ENCODE assay signal across 23 cellular contexts in genomic region chr2:188721784-188722183, GRCh38.
A peak's percentile ranks its signal among the peaks of the same experiment; 100 is the strongest.
DNase-seq lines count a peak whose midpoint lies in the region; ATAC-seq and TF ChIP-seq lines count a peak whose summit lies in the region.
"Had no signal": no experiment of that assay in that cellular context is flagged by ENCODE, and none has a peak within 500 bp of the region (broad histone marks: within the 10 kb centered on the region; RNA-seq: fewer than 3 reads in every experiment).

No MANE protein-coding gene starts in this region.

- H3K9me3 ChIP-seq in SK-N-SH (no peaks in the 10 kb centered on the region), hepatocyte (ENCODE audit: low read depth) (no peaks in the 10 kb centered on the region), smooth muscle cell (replicated peaks; ENCODE audit: low read depth) (no peaks in the 10 kb centered on the region), uterus (no peaks in the 10 kb centered on the region)
- H3K9me3 ChIP-seq: BE2C, BLaER1 had no signal

- TF ChIP-seq RAD21 in SK-N-SH (IDR thresholded peaks at IDR 0.05; ENCODE audit: low read length): no peak

- TF ChIP-seq CTCF in SK-N-SH (IDR thresholded peaks at IDR 0.05) (no peak), hepatocyte (IDR thresholded peaks at IDR 0.05; ENCODE audit: poor library complexity) (no peak), smooth muscle cell (IDR thresholded peaks at IDR 0.05; ENCODE audit: borderline replicate concordance, insufficient read depth, poor library complexity, severe bottlenecking) (no peak), uterus (IDR thresholded peaks at IDR 0.05) (no peak)

- H3K4me1 ChIP-seq in SK-N-SH (ENCODE audit: control insufficient read depth in 1 of 2, insufficient read depth in 2 of 2, low read depth in 1 of 2, low read length in 1 of 2) (peaks cover 0 to 3% of the 10 kb centered on the region in 2 experiments; a peak in 3 of 4 replicates), hepatocyte (ENCODE audit: insufficient read depth) (no peaks in the 10 kb centered on the region), smooth muscle cell (ENCODE audit: low read depth) (no peaks in the 10 kb centered on the region), uterus (no peaks in the 10 kb centered on the region)
- H3K4me1 ChIP-seq: BE2C, BLaER1 had no signal

- TF ChIP-seq POLR2A in uterus (IDR thresholded peaks at IDR 0.05): no peak

- no peaks in the 10 kb centered on the region for H3K36me3 ChIP-seq in SK-N-SH (replicated peaks in 1 of 2; ENCODE audit: control insufficient read depth in 1 of 2, insufficient read depth in 2 of 2, low read length in 1 of 2)
- H3K36me3 ChIP-seq in hepatocyte (replicated peaks; ENCODE audit: insufficient read depth, low read depth): no peaks in the 10 kb centered on the region
- no peaks in the 10 kb centered on the region for H3K36me3 ChIP-seq in smooth muscle cell (ENCODE audit: low read depth)
- H3K36me3 ChIP-seq in uterus: no peaks in the 10 kb centered on the region
- H3K36me3 ChIP-seq: BE2C, BLaER1 had no signal

- no peak; a peak in 1 of 4 replicates for TF ChIP-seq EP300 in SK-N-SH (IDR thresholded peaks at IDR 0.05; ENCODE audit: borderline replicate concordance in 1 of 2, low read depth in 1 of 2, low read length in 1 of 2)

- H3K9ac ChIP-seq in SK-N-SH: no peak overlapping the region
- H3K9ac ChIP-seq in smooth muscle cell (ENCODE audit: low read depth): no peak overlapping the region
- H3K9ac ChIP-seq: BLaER1 had no signal

- H4K20me1 ChIP-seq in SK-N-SH (ENCODE audit: insufficient read depth) (no peaks in the 10 kb centered on the region), hepatocyte (ENCODE audit: insufficient read depth, poor library complexity, severe bottlenecking) (no peaks in the 10 kb centered on the region), smooth muscle cell (ENCODE audit: low read depth) (no peaks in the 10 kb centered on the region)
- H4K20me1 ChIP-seq: BLaER1 had no signal

- no peaks in the 10 kb centered on the region for H3K79me2 ChIP-seq in SK-N-SH (ENCODE audit: insufficient read depth)
- H3K79me2 ChIP-seq in hepatocyte: no peaks in the 10 kb centered on the region
- no peaks in the 10 kb centered on the region for H3K79me2 ChIP-seq in smooth muscle cell (ENCODE audit: low read depth)

- H3K4me2 ChIP-seq in SK-N-SH (no peak overlapping the region), hepatocyte (no peak overlapping the region), smooth muscle cell (no peak overlapping the region)
- H3K4me2 ChIP-seq: BLaER1 had no signal

- ATAC-seq in GM21423 (IDR thresholded peaks at IDR 0.05; ENCODE audit: unreplicated experiment): no peak
- ATAC-seq in GM21381 (IDR thresholded peaks at IDR 0.05; ENCODE audit: unreplicated experiment): no peak
- ATAC-seq: GM12878 had no signal

- H2AFZ ChIP-seq in SK-N-SH (ENCODE audit: low read depth) (no peak overlapping the region), hepatocyte (peak overlapping the region; percentile 25), smooth muscle cell (ENCODE audit: low read depth) (peak overlapping the region; percentile 34)

- DNase-seq in SK-N-SH: peak; percentile 8
- no peak for DNase-seq in hepatocyte (ENCODE audit: low spot score)
- no peak for DNase-seq in smooth muscle cell (lab: John Stamatoyannopoulos, UW; ENCODE audit: unreplicated experiment)
- DNase-seq in uterus: no peak
- DNase-seq: 8988T; ACHN; C1 segment of cervical spinal cord; CD4-positive, alpha-beta memory T cell; CD4-positive, CD25-positive, alpha-beta regulatory T cell; CD8-positive, alpha-beta memory T cell; COR-L47; DMS 273 treated with DMSO at 0.1 percent for 48 hours; DMS153; DMS53; DMS79; DND-41; EL; GDM1 had no signal

- no peaks in the 10 kb centered on the region for H3K9me2 ChIP-seq in SK-N-SH
- no peaks in the 10 kb centered on the region for H3K9me2 ChIP-seq in hepatocyte (replicated peaks; ENCODE audit: insufficient read depth)

- CTCF ChIA-PET in SK-N-SH (lab: Yijun Ruan, JAX): no interaction called here

- POLR2A ChIA-PET in SK-N-SH (lab: Yijun Ruan, JAX): no interaction called here

- H3K4me3 ChIP-seq in SK-N-SH (ENCODE audit: low read depth in 2 of 2, low read length in 1 of 2) (no peak overlapping the region), hepatocyte (no peak overlapping the region), smooth muscle cell (no peak overlapping the region), uterus (no peak overlapping the region)
- H3K4me3 ChIP-seq: BLaER1, GM12878 had no signal

- H3K27me3 ChIP-seq in SK-N-SH (ENCODE audit: insufficient read depth): no peaks in the 10 kb centered on the region
- no peaks in the 10 kb centered on the region for H3K27me3 ChIP-seq in hepatocyte
- H3K27me3 ChIP-seq in smooth muscle cell (ENCODE audit: low read depth): no peaks in the 10 kb centered on the region
- no peaks in the 10 kb centered on the region for H3K27me3 ChIP-seq in uterus
- H3K27me3 ChIP-seq: BE2C, BLaER1 had no signal

- H3F3A ChIP-seq in SK-N-SH (replicated peaks; ENCODE audit: insufficient read depth) (no peaks in the 10 kb centered on the region), smooth muscle cell (ENCODE audit: low read depth) (no peaks in the 10 kb centered on the region)

- WGBS in SK-N-SH (ENCODE audit: low lambda C conversion rate): 24% methylated on average over 3 of the region's 3 CpGs
- WGBS in hepatocyte (ENCODE audit: low lambda C conversion rate, missing lambda C conversion rate): 56% methylated on average over 3 of the region's 3 CpGs
- WGBS in smooth muscle cell (ENCODE audit: low lambda C conversion rate): 80% methylated on average over 3 of the region's 3 CpGs

- intact Hi-C loops in uterus (cut with DNase I; ENCODE audit: low total_unique reads): no loop called here

- H3K27ac ChIP-seq in SK-N-SH (ENCODE audit: low read depth in 2 of 2, low read length in 1 of 2) (no peak overlapping the region), hepatocyte (no peak overlapping the region), smooth muscle cell (ENCODE audit: low read depth) (no peak overlapping the region), uterus (peak overlapping the region in 1 of 2 donors; percentile 19)
- H3K27ac ChIP-seq: BLaER1 had no signal

TF ChIP-seq in SK-N-SH, 30 proteins besides CTCF, POLR2A, EP300 and RAD21:
- TF ChIP-seq SMC3 (IDR thresholded peaks at IDR 0.05; ENCODE audit: low read depth, low read length) (no peak), TEAD4 (IDR thresholded peaks at IDR 0.05; ENCODE audit: borderline replicate concordance, insufficient read depth) (0 out of 2 replicates have a peak, but pooled peaks have one; percentile 22), FOSL2 (IDR thresholded peaks at IDR 0.05; ENCODE audit: borderline replicate concordance, low read depth) (no peak), TCF12 (IDR thresholded peaks at IDR 0.05) (0 out of 2 replicates have a peak, but pooled peaks have one; percentile 7), TAF1 (IDR thresholded peaks at IDR 0.05; ENCODE audit: borderline replicate concordance, low read depth, low read length) (no peak), ZBTB33 (IDR thresholded peaks at IDR 0.05; ENCODE audit: borderline replicate concordance, low read depth) (no peak), GATA2 (CRISPR knock-in tag; IDR thresholded peaks at IDR 0.05) (peak; percentile 72), RCOR1 (IDR thresholded peaks at IDR 0.05; ENCODE audit: low read length) (peak; percentile 46; the same call in 1 of the 2 replicates), YY1 (IDR thresholded peaks at IDR 0.05; ENCODE audit: low read depth) (no peak), RXRA (IDR thresholded peaks at IDR 0.05; ENCODE audit: borderline replicate concordance, low read depth) (no peak), MXI1 (IDR thresholded peaks at IDR 0.05; ENCODE audit: low read depth, low read length) (no peak), FOXJ3 (CRISPR knock-in tag; IDR thresholded peaks at IDR 0.05) (no peak), NFIC (IDR thresholded peaks at IDR 0.05; ENCODE audit: borderline replicate concordance) (no peak), NRF1 (IDR thresholded peaks at IDR 0.05; ENCODE audit: low read depth, low read length) (no peak)
- TF ChIP-seq, protein P1, sequence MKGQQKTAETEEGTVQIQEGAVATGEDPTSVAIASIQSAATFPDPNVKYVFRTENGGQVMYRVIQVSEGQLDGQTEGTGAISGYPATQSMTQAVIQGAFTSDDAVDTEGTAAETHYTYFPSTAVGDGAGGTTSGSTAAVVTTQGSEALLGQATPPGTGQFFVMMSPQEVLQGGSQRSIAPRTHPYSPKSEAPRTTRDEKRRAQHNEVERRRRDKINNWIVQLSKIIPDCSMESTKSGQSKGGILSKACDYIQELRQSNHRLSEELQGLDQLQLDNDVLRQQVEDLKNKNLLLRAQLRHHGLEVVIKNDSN (IDR thresholded peaks at IDR 0.05; ENCODE audit: borderline replicate concordance, low read depth): no peak
- TF ChIP-seq, protein P2, sequence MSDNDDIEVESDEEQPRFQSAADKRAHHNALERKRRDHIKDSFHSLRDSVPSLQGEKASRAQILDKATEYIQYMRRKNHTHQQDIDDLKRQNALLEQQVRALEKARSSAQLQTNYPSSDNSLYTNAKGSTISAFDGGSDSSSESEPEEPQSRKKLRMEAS (IDR thresholded peaks at IDR 0.05; ENCODE audit: low read depth): no peak
